Comparison of ENCODE assay signal across 20 cellular contexts in genomic region chr22:44151661-44152060, GRCh38. TPM values are rescaled to one million over a fixed set of nuclear protein-coding genes. Genes with fewer than 3 reads are reported as not detected.
DNase-seq lines count a peak whose midpoint lies in the region; ATAC-seq, FAIRE-seq and TF ChIP-seq lines count a peak whose summit lies in the region.
"Had no signal": no experiment of that assay in that cellular context is flagged by ENCODE, and none has a peak within 500 bp of the region (broad histone marks: within the 10 kb centered on the region; RNA-seq: fewer than 3 reads in every experiment).

No MANE protein-coding gene starts in this region.

- TF ChIP-seq EP300 in GM12878 (IDR thresholded peaks at IDR 0.05; ENCODE audit: borderline replicate concordance in 1 of 2, control insufficient read depth in 1 of 2, low read depth in 2 of 2, low read length in 2 of 2), result no peak

- H3K27ac ChIP-seq in GM12878 (ENCODE audit: control insufficient read depth, insufficient read depth) (no peak overlapping the region), mesenchymal stem cell (ENCODE audit: low read length, poor library complexity, severe bottlenecking) (no peak overlapping the region)
- H3K27ac ChIP-seq: heart right ventricle, uterus, VCaP had no signal

- H3K9me3 ChIP-seq in GM12878 (replicated peaks; ENCODE audit: control insufficient read depth, insufficient read depth, low read length) (no peaks in the 10 kb centered on the region), mesenchymal stem cell (ENCODE audit: control insufficient read depth, low read length) (no peaks in the 10 kb centered on the region), mucosa of descending colon (no peaks in the 10 kb centered on the region)
- H3K9me3 ChIP-seq: heart right ventricle, sigmoid colon, uterus had no signal

- no peak overlapping the region for H2BK15ac ChIP-seq in mesenchymal stem cell (ENCODE audit: low read depth, poor library complexity, severe bottlenecking)

- H2BK12ac ChIP-seq in mesenchymal stem cell (ENCODE audit: low read length in 2 of 2), result no peak overlapping the region

- H2BK5ac ChIP-seq in mesenchymal stem cell (ENCODE audit: low read depth, low read length, poor library complexity, severe bottlenecking), result no peak overlapping the region

- H3K4me3 ChIP-seq in GM12878 (no peak overlapping the region), mesenchymal stem cell (ENCODE audit: insufficient read depth in 1 of 2, low read depth in 1 of 2, low read length in 2 of 2) (no peak overlapping the region), mucosa of descending colon (no peak overlapping the region)
- H3K4me3 ChIP-seq: heart right ventricle, sigmoid colon, uterus had no signal

- no peak overlapping the region for H2BK120ac ChIP-seq in mesenchymal stem cell (ENCODE audit: low read depth, low read length)

- POLR2A ChIA-PET in GM12878 (lab: Charles Lee), result no interaction called here

- H3K18ac ChIP-seq in mesenchymal stem cell (ENCODE audit: low read depth in 1 of 2, low read length in 2 of 2), result no peak overlapping the region

- H2AK5ac ChIP-seq in mesenchymal stem cell (ENCODE audit: low read length, severe bottlenecking), result no peak overlapping the region

- no peak for FAIRE-seq in GM12878 (lab: Jason Lieb, UNC)

- H3K9ac ChIP-seq in GM12878 (ENCODE audit: control insufficient read depth, insufficient read depth, low read length) (no peak overlapping the region), mesenchymal stem cell (ENCODE audit: low read length) (no peak overlapping the region)

- no peak overlapping the region for H2AFZ ChIP-seq in GM12878 (ENCODE audit: control insufficient read depth, low read depth, low read length)
- H2AFZ ChIP-seq in mesenchymal stem cell (ENCODE audit: low read depth, low read length), result no peak overlapping the region

- H3K4me1 ChIP-seq in GM12878 (ENCODE audit: control insufficient read depth, insufficient read depth, low read length) (no peaks in the 10 kb centered on the region), mesenchymal stem cell (ENCODE audit: control insufficient read depth, insufficient read depth, low read depth, low read length) (peaks cover 46% of the 10 kb centered on the region), mucosa of descending colon (ENCODE audit: low read depth) (no peaks in the 10 kb centered on the region)
- H3K4me1 ChIP-seq: uterus had no signal

- TF ChIP-seq CTCF in GM12878 (IDR thresholded peaks at IDR 0.05 in 2 of 3, conservative IDR thresholded peaks at IDR 0.05 in 1 of 3; ENCODE audit: control insufficient read depth in 2 of 3, extremely low read depth in 1 of 3, insufficient read depth in 1 of 3, low read depth in 3 of 3, low read length in 3 of 3) (no peak), mucosa of descending colon (IDR thresholded peaks at IDR 0.05) (no peak)

- H3K79me1 ChIP-seq in mesenchymal stem cell (replicated peaks; ENCODE audit: low read length, poor library complexity, severe bottlenecking), result no peaks in the 10 kb centered on the region

- H3K36me3 ChIP-seq in GM12878 (ENCODE audit: control insufficient read depth in 2 of 2, insufficient read depth in 2 of 2, low read length in 1 of 2) (peaks cover 3 to 6% of the 10 kb centered on the region in 2 experiments; a peak in 3 of 4 replicates), mesenchymal stem cell (ENCODE audit: control insufficient read depth in 1 of 2, insufficient read depth in 2 of 2, low read depth in 1 of 2, low read length in 2 of 2) (peaks cover 0 to 13% of the 10 kb centered on the region in 2 experiments), mucosa of descending colon (ENCODE audit: low read depth) (no peaks in the 10 kb centered on the region)
- H3K36me3 ChIP-seq: sigmoid colon, uterus had no signal

- H3K4me2 ChIP-seq in GM12878 (ENCODE audit: control insufficient read depth, insufficient read depth), result no peak overlapping the region
- no peak overlapping the region for H3K4me2 ChIP-seq in mesenchymal stem cell (ENCODE audit: low read length, poor library complexity, severe bottlenecking)

- in situ Hi-C loops in GM12878 (cut with MboI), result no loop called here

- H3K79me2 ChIP-seq in GM12878 (ENCODE audit: control insufficient read depth, insufficient read depth, low read length), result no peaks in the 10 kb centered on the region

- no peak overlapping the region for H4K8ac ChIP-seq in mesenchymal stem cell (ENCODE audit: low read length)

- intact Hi-C loops in GM12878 (cut with micrococcal nuclease; ENCODE audit: unreplicated experiment) (no loop called here), mucosa of descending colon (cut with DNase I, micrococcal nuclease) (no loop called here)

- no peak overlapping the region for H3K14ac ChIP-seq in mesenchymal stem cell (ENCODE audit: low read length in 2 of 2)

- no peaks in the 10 kb centered on the region for H3K27me3 ChIP-seq in GM12878 (replicated peaks in 1 of 2; ENCODE audit: control insufficient read depth in 2 of 2, insufficient read depth in 2 of 2, low read length in 1 of 2)
- H3K27me3 ChIP-seq in mesenchymal stem cell (ENCODE audit: control insufficient read depth in 1 of 2, insufficient read depth in 1 of 2, low read length in 2 of 2), result no peaks in the 10 kb centered on the region
- H3K27me3 ChIP-seq: heart right ventricle, sigmoid colon, uterus had no signal

- H3K23ac ChIP-seq in mesenchymal stem cell (ENCODE audit: low read length in 2 of 2), result no peak overlapping the region

- no peak overlapping the region for H3K4ac ChIP-seq in mesenchymal stem cell (ENCODE audit: low read depth in 1 of 2, low read length in 2 of 2)

- BruUV-seq in GM12878 (replicated peaks; lab: Mats Ljungman, UMichigan), result no TSS peak

- H4K20me1 ChIP-seq in GM12878 (ENCODE audit: control insufficient read depth, insufficient read depth), result no peaks in the 10 kb centered on the region

- RAD21 ChIA-PET in GM12878 (lab: Charles Lee; ENCODE audit: unreplicated experiment), result no interaction called here

- no peak overlapping the region for H4K91ac ChIP-seq in mesenchymal stem cell (ENCODE audit: low read length)

- SMC1A ChIA-PET in GM12878 (lab: Charles Lee; ENCODE audit: uncharacterized antibody, unreplicated experiment), result no interaction called here

- ATAC-seq in GM12878 (no peak), HG03039 (IDR thresholded peaks at IDR 0.05; ENCODE audit: unreplicated experiment) (no peak), GM19463 (IDR thresholded peaks at IDR 0.05; ENCODE audit: unreplicated experiment) (no peak), mucosa of descending colon (no peak), HG03354 (IDR thresholded peaks at IDR 0.05; ENCODE audit: poor library complexity, severe bottlenecking, unreplicated experiment) (no peak)
- ATAC-seq: heart right ventricle; stimulated activated memory B cell treated with anti-CD40 and anti-IgM and Interleukin-4, amounts not matched to agents 10 μg/mL and 1 μg/mL and 100 μg/mL, for 72 hours had no signal

- CTCF ChIA-PET in GM12878 (lab: Yijun Ruan, JAX), result no interaction called here

- no peak for TF ChIP-seq RAD21 in GM12878 (IDR thresholded peaks at IDR 0.05; ENCODE audit: insufficient read depth, low read depth, low read length)

- TF ChIP-seq POLR2A in GM12878 (IDR thresholded peaks at IDR 0.05; ENCODE audit: low read depth, low read length), result 0 out of 2 replicates have a peak, but pooled peaks have one; percentile 12

- DNase-seq in EH (ENCODE audit: low read depth) (peak; percentile 88), LoVo (ENCODE audit: low spot score) (peak; percentile 2), GM12878 (ENCODE audit: low read depth, low spot score) (no peak), mesenchymal stem cell (peak; percentile 57), mucosa of descending colon (no peak)
- DNase-seq: activated naive CD4-positive, alpha-beta T cell; caudate nucleus; CD4-positive, CD25-positive, alpha-beta regulatory T cell; endodermal cell; heart right ventricle; MM.1S; sigmoid colon; uterus had no signal

- WGBS in GM12878 (ENCODE audit: insufficient coverage, insufficient replicate concordance, low lambda C conversion rate, missing lambda C conversion rate), result 78% methylated on average over 5 of the region's 5 CpGs
- WGBS in mesenchymal stem cell, result 76% methylated on average over 5 of the region's 5 CpGs

TF ChIP-seq in GM12878, 131 proteins besides CTCF, POLR2A, EP300 and RAD21:
- TF ChIP-seq POU2F2 (IDR thresholded peaks at IDR 0.05; ENCODE audit: borderline replicate concordance, low read depth, low read length) (no peak), IRF5 (IDR thresholded peaks at IDR 0.05; ENCODE audit: borderline replicate concordance) (no peak)

RNA-seq across cellular contexts. Expression of gene PARVG, which starts 29.1 kb away (rescaled TPM):
- total RNA-seq in GM12878 (2013; cell fraction: nucleolus; rRNA removed), result 203 and 223 TPM in 2 replicates
- total RNA-seq in GM12878 (2014; rRNA removed) (71.9 and 78.3 TPM in 2 replicates), GM12878 (2014; rRNA removed; fragmentation: Illumina TruSeq; extraction: Trizol) (42.7 and 43.6 TPM in 2 replicates), GM12878 (2021) (91.3 and 95.7 TPM in 2 replicates), mucosa of descending colon (1 to 10 TPM; 5.8 to 9.7 (median 8.1) TPM)
- 40.8 TPM for polyA plus RNA-seq in GM12878 (2011; ENCODE audit: low read depth)
- polyA plus RNA-seq in GM12878 (2011; rRNA removed) (19.4 and 30.9 TPM in 2 replicates), GM12878 (2014; fragmentation: Illumina TruSeq; extraction: Trizol) (28.1 and 72.5 TPM in 2 replicates), GM12878 (2014; fragmentation: Nextera tagmentation; extraction: Ambion mirVana) (10 to 100 TPM in 1 of 2 experiments, 1 to 10 TPM in 1; 6.3 to 11.7 TPM), GM12878 (2014; rRNA removed) (123 and 135 TPM in 2 replicates), GM12878 (2016; fragmentation: Nextera tagmentation; extraction: Ambion mirVana) (10 to 100 TPM; 72.0 to 81.2 TPM)
- polyA plus RNA-seq in GM12878 (2011; cell fraction: cytosol; rRNA removed), result 31.6 and 40.7 TPM in 2 replicates
- 149 and 198 TPM in 2 replicates for polyA plus RNA-seq in GM12878 (2011; cell fraction: nucleus; rRNA removed)
- polyA plus RNA-seq in GM12878 (2012), result 62.9 and 70.4 TPM in 2 replicates
- polyA minus RNA-seq in GM12878 (2011; rRNA and poly(A)+ RNA removed), result 31.7 and 36.9 TPM in 2 replicates
- polyA minus RNA-seq in GM12878 (2011; cell fraction: cytosol; rRNA and poly(A)+ RNA removed), result 3.2 and 4.6 TPM in 2 replicates
- polyA minus RNA-seq in GM12878 (2011; cell fraction: nucleus; rRNA and poly(A)+ RNA removed), result 38.0 and 51.1 TPM in 2 replicates
- polyA plus RNA-seq in mesenchymal stem cell (2013, experiment 1 of 2), result not detected
- polyA plus RNA-seq in mesenchymal stem cell (2013, experiment 2 of 2), result not detected
- total RNA-seq: G401 had no signal
- polyA plus RNA-seq: neural cell had no signal

Comparison
In these comparisons a context has a peak if more than half of its experiments do, and no peak if none do; other contexts are left out.
1. DNase-seq: peak in EH (single experiment), LoVo (single experiment) and mesenchymal stem cell (single experiment); none in GM12878 (single experiment) and mucosa of descending colon (0 of 3).
2. RNA of gene PARVG, which starts 29.1 kb away (total RNA-seq): 42.7 to 223 TPM in GM12878; 5.8 to 9.7 TPM in mucosa of descending colon; every median in the first group is over 4 times any median in the second.